In the genomic region with DNA sequence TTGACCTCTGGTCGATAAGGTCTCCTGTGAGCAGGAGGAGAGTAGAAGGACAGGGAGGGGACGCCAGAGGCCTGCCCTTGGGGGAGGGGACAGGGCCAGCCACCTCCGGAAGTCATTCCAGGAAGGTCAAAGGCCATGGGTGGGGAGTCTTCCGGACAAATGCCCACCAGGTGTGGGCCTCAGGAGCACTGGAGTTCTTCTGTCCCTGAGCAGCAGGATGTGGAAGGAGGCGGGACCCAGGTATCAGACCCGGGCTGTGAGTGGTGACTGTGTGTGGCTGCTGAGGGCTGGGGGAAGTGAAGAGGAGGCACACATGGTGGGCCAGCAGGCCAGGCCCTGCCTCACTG, we compare ENCODE assay signal across 17 cellular contexts. TPM values are rescaled to one million over a fixed set of nuclear protein-coding genes. Genes with fewer than 3 reads are reported as not detected.
A peak's percentile ranks its signal among the peaks of the same experiment; 100 is the strongest.
DNase-seq lines count a peak whose midpoint lies in the region; ATAC-seq and TF ChIP-seq lines count a peak whose summit lies in the region.
"Had no signal": no experiment of that assay in that cellular context is flagged by ENCODE, and none has a peak within 500 bp of the region (broad histone marks: within the 10 kb centered on the region; RNA-seq: fewer than 3 reads in every experiment).

No MANE protein-coding gene starts in this region.

- intact Hi-C loops in Caco-2 (cut with micrococcal nuclease; ENCODE audit: unreplicated experiment) (no loop called here), lower leg skin (cut with DNase I; ENCODE audit: low total_unique reads) (no loop called here)

- H3K36me3 ChIP-seq in Caco-2 (ENCODE audit: control insufficient read depth, insufficient read depth, low read length) (no peaks in the 10 kb centered on the region), liver (ENCODE audit: control insufficient read depth in 4 of 4, insufficient read depth in 3 of 4, low read depth in 1 of 4, low read length in 3 of 4) (no peaks in the 10 kb centered on the region)

- WGBS in liver = 58% methylated on average over 6 of the region's 6 CpGs
- 58 to 74% methylated on average over 5 to 6 of the region's 6 CpGs for WGBS in lower leg skin, 2 donors

- H3K36me3 Mint-ChIP-seq in Caco-2 (ENCODE audit: insufficient read depth, unreplicated experiment) (peaks cover 12% of the 10 kb centered on the region), WTC11 (no peaks in the 10 kb centered on the region), progenitor cell of endocrine pancreas (ENCODE audit: insufficient read depth) (no peaks in the 10 kb centered on the region)

- ATAC-seq in WTC11 = peak; percentile 13; the same call in 1 of the 2 replicates

- BruUV-seq in Caco-2 (replicated peaks; lab: Mats Ljungman, UMichigan) = no TSS peak

- H3K27me3 ChIP-seq in Caco-2 (replicated peaks; ENCODE audit: control insufficient read depth, insufficient read depth, low read length) (no peaks in the 10 kb centered on the region), liver (ENCODE audit: control insufficient read depth in 4 of 4, insufficient read depth in 4 of 4, low read length in 3 of 4) (no peaks in the 10 kb centered on the region)

- TF ChIP-seq CTCF in Caco-2 (IDR thresholded peaks at IDR 0.05; ENCODE audit: insufficient read depth in 1 of 2, low read depth in 1 of 2, low read length in 1 of 2, severe bottlenecking in 1 of 2, unreplicated experiment in 1 of 2) = no peak
- no peak for TF ChIP-seq CTCF in WTC11 (IDR thresholded peaks at IDR 0.05)
- no peak for TF ChIP-seq CTCF in liver (IDR thresholded peaks at IDR 0.05; ENCODE audit: low read depth, low read length, missing input control)
- TF ChIP-seq CTCF in progenitor cell of endocrine pancreas (IDR thresholded peaks at IDR 0.05; ENCODE audit: unreplicated experiment) = no peak
- no peak for TF ChIP-seq CTCF in lower leg skin (IDR thresholded peaks at IDR 0.05)

- H3K27ac ChIP-seq in liver (ENCODE audit: low read depth in 1 of 2, low read length in 2 of 2) = no peak overlapping the region
- H3K27ac ChIP-seq: C4-2B had no signal

- CTCF ChIA-PET in Caco-2 (lab: Charles Lee) = no interaction called here
- CTCF ChIA-PET in WTC11 (lab: Charles Lee) = interaction anchor here (1.6 to 3.1 kb wide), 2 partner anchors 10 to 14 kb away, joined by 5 to 22 read pairs; a partner anchor contains a TSS

- H3K4me3 ChIP-seq in Caco-2 (ENCODE audit: low read depth, low read length) (no peak overlapping the region), liver (ENCODE audit: low read depth in 1 of 3, low read length in 3 of 3) (no peak overlapping the region), lower leg skin (ENCODE audit: low read depth, poor library complexity, severe bottlenecking) (no peak overlapping the region)

- H3K4me1 Mint-ChIP-seq in Caco-2 (ENCODE audit: low read depth, unreplicated experiment) (no peaks in the 10 kb centered on the region), WTC11 (peaks cover 21% of the 10 kb centered on the region), progenitor cell of endocrine pancreas (ENCODE audit: low read depth) (peaks cover 32% of the 10 kb centered on the region)

- no peak for TF ChIP-seq RAD21 in liver (IDR thresholded peaks at IDR 0.05)

- H3K9ac ChIP-seq in liver (ENCODE audit: low read depth in 1 of 2, low read length in 2 of 2) = no peak overlapping the region

- H3K9me3 ChIP-seq in Caco-2 (no peaks in the 10 kb centered on the region), liver (ENCODE audit: control insufficient read depth in 4 of 4, low read length in 3 of 4) (no peaks in the 10 kb centered on the region)

- POLR2A ChIA-PET in Caco-2 (lab: Charles Lee) = no interaction called here
- POLR2A ChIA-PET in WTC11 (lab: Charles Lee) = no interaction called here

- no peaks in the 10 kb centered on the region for H3K9me3 Mint-ChIP-seq in Caco-2 (ENCODE audit: unreplicated experiment)
- no peaks in the 10 kb centered on the region for H3K9me3 Mint-ChIP-seq in WTC11
- no peaks in the 10 kb centered on the region for H3K9me3 Mint-ChIP-seq in progenitor cell of endocrine pancreas (ENCODE audit: low read depth)
- H3K9me3 Mint-ChIP-seq: HFFc6 had no signal

- no peaks in the 10 kb centered on the region for H3K4me1 ChIP-seq in Caco-2
- no peaks in the 10 kb centered on the region for H3K4me1 ChIP-seq in liver (ENCODE audit: control insufficient read depth in 4 of 4, insufficient read depth in 4 of 4, low read length in 3 of 4)

- no peak for TF ChIP-seq POLR2A in lower leg skin (IDR thresholded peaks at IDR 0.05)

- DNase-seq in Caco-2 (no peak), WTC11 (ENCODE audit: low spot score) (no peak), progenitor cell of endocrine pancreas (ENCODE audit: low spot score, unreplicated experiment) (no peak), lower leg skin (ENCODE audit: low spot score in 2 of 2) (no peak), DMS79 (lab: John Stamatoyannopoulos, UW) (no peak), iPS-NIHi7 (ENCODE audit: extremely low spot score) (no peak)
- DNase-seq: DND-41, HFFc6, NCI-H1417, NCI-H187, NCI-H2107, NCI-H510A treated with DMSO at 0.1 percent for 48 hours, NCI-H774, SHP77 had no signal

- H3K27ac Mint-ChIP-seq in Caco-2 (ENCODE audit: unreplicated experiment) (peak overlapping the region; percentile 69), WTC11 (no peak overlapping the region), progenitor cell of endocrine pancreas (peak overlapping the region; percentile 79)
- H3K27ac Mint-ChIP-seq: HFFc6 had no signal

- H3K27me3 Mint-ChIP-seq in Caco-2 (ENCODE audit: insufficient read depth, unreplicated experiment) (no peaks in the 10 kb centered on the region), WTC11 (ENCODE audit: low read depth) (no peaks in the 10 kb centered on the region), progenitor cell of endocrine pancreas (peaks cover 5% of the 10 kb centered on the region)

- no peak overlapping the region for H3K4me3 Mint-ChIP-seq in Caco-2 (ENCODE audit: unreplicated experiment)
- H3K4me3 Mint-ChIP-seq in WTC11 = no peak overlapping the region
- H3K4me3 Mint-ChIP-seq in progenitor cell of endocrine pancreas (ENCODE audit: low read depth) = peak overlapping the region; percentile 11
- H3K4me3 Mint-ChIP-seq: HFFc6 had no signal

TF ChIP-seq in WTC11, 78 proteins besides CTCF, POLR2A, EP300 and RAD21 (continues in another document):
- TF ChIP-seq NR2C2 (CRISPR knock-in tag; IDR thresholded peaks at IDR 0.05) (0 out of 2 replicates have a peak, but pooled peaks have one; percentile 30), JUN (CRISPR knock-in tag; IDR thresholded peaks at IDR 0.05) (no peak), RORB (CRISPR knock-in tag; IDR thresholded peaks at IDR 0.05) (no peak)

TF ChIP-seq in liver, 16 proteins besides CTCF, POLR2A, EP300 and RAD21:
- TF ChIP-seq, protein P1, sequence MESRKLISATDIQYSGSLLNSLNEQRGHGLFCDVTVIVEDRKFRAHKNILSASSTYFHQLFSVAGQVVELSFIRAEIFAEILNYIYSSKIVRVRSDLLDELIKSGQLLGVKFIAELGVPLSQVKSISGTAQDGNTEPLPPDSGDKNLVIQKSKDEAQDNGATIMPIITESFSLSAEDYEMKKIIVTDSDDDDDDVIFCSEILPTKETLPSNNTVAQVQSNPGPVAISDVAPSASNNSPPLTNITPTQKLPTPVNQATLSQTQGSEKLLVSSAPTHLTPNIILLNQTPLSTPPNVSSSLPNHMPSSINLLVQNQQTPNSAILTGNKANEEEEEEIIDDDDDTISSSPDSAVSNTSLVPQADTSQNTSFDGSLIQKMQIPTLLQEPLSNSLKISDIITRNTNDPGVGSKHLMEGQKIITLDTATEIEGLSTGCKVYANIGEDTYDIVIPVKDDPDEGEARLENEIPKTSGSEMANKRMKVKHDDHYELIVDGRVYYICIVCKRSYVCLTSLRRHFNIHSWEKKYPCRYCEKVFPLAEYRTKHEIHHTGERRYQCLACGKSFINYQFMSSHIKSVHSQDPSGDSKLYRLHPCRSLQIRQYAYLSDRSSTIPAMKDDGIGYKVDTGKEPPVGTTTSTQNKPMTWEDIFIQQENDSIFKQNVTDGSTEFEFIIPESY (IDR thresholded peaks at IDR 0.05) = no peak
- TF ChIP-seq NR2F2 (IDR thresholded peaks at IDR 0.05) (peak; percentile 29), FOXA1 (IDR thresholded peaks at IDR 0.05) (no peak), RXRA (IDR thresholded peaks at IDR 0.05) (no peak)
- TF ChIP-seq, protein P2, sequence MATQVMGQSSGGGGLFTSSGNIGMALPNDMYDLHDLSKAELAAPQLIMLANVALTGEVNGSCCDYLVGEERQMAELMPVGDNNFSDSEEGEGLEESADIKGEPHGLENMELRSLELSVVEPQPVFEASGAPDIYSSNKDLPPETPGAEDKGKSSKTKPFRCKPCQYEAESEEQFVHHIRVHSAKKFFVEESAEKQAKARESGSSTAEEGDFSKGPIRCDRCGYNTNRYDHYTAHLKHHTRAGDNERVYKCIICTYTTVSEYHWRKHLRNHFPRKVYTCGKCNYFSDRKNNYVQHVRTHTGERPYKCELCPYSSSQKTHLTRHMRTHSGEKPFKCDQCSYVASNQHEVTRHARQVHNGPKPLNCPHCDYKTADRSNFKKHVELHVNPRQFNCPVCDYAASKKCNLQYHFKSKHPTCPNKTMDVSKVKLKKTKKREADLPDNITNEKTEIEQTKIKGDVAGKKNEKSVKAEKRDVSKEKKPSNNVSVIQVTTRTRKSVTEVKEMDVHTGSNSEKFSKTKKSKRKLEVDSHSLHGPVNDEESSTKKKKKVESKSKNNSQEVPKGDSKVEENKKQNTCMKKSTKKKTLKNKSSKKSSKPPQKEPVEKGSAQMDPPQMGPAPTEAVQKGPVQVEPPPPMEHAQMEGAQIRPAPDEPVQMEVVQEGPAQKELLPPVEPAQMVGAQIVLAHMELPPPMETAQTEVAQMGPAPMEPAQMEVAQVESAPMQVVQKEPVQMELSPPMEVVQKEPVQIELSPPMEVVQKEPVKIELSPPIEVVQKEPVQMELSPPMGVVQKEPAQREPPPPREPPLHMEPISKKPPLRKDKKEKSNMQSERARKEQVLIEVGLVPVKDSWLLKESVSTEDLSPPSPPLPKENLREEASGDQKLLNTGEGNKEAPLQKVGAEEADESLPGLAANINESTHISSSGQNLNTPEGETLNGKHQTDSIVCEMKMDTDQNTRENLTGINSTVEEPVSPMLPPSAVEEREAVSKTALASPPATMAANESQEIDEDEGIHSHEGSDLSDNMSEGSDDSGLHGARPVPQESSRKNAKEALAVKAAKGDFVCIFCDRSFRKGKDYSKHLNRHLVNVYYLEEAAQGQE (IDR thresholded peaks at IDR 0.05) = no peak
TF ChIP-seq in liver: peak in this region for 1.

RNA-seq across cellular contexts. Expression of a gene that starts 13.9 kb away (rescaled TPM):
- 1.3 and 2.1 TPM in 2 replicates for total RNA-seq in Caco-2 (2022)
- total RNA-seq in WTC11 (2021) = 0.72 to 1.4 TPM (median 0.87 TPM) in 3 replicates
- total RNA-seq in liver = under 1 TPM in 1 of 2 donors, not detected in 1; 0.08 TPM
- polyA plus RNA-seq in liver = not detected
- total RNA-seq in progenitor cell of endocrine pancreas = 2.3 and 2.6 TPM in 2 replicates
- 1 to 10 TPM in 1 of 4 donors, under 1 TPM in 1, not detected in 2; 0.27 to 2.5 TPM for total RNA-seq in lower leg skin
- total RNA-seq: M059J had no signal

RNA-seq across cellular contexts. Expression of a gene that starts 45.7 kb away (rescaled TPM):
- total RNA-seq in Caco-2 (2022) = 2,112 and 2,207 TPM in 2 replicates
- total RNA-seq in WTC11 (2021) = 3,469 to 3,530 TPM (median 3,528 TPM) in 3 replicates
- 100 to 1,000 TPM; 186 to 539 TPM for total RNA-seq in liver
- polyA plus RNA-seq in liver = 100 to 1,000 TPM; 133 to 959 TPM
- total RNA-seq in progenitor cell of endocrine pancreas = 1,367 and 1,453 TPM in 2 replicates
- 1,000 to 10,000 TPM in 1 of 4 donors, 100 to 1,000 TPM in 3; 435 to 1,440 (median 518) TPM for total RNA-seq in lower leg skin
